13 cellular contexts compared by ENCODE assay signal in the genomic region with DNA sequence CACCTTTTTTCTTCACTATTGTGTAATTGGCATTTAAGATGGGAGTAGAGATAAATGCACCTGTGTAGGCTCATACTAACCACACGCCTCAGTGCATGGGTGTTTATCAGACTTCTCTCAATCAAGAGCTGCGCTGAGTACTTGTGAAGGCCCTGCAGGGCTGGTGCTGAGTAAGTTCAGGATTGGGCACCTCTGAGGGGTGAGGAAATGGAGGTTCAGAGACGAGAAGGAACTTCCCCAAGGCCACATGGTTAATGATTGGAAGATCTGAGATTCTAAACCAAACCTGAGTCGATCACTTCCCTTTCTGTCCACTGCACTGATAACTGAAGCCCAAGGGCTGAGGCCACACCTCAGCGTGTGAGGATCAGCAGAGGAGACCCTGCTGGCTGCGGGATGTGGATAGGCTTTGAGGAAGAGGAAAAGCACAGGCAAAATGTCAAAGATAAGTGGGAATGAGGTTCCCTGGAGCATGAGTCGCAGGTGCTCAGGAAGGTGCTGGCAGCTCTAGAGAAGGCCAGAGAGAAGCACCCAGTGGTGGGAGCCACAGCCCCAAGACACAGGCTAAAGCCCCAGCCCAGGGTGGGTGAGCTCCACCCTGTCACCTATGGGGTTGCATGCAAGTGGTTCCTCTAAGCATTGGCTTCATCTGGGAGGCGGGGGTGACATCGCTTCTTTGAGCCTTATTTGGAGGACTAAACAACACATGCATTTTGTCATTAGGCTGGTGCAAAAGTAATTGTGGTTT. TPM values are rescaled to one million over a fixed set of nuclear protein-coding genes. Genes with fewer than 3 reads are reported as not detected.
DNase-seq lines count a peak whose midpoint lies in the region; ATAC-seq, FAIRE-seq and TF ChIP-seq lines count a peak whose summit lies in the region.
"Had no signal": no experiment of that assay in that cellular context is flagged by ENCODE, and none has a peak within 500 bp of the region (broad histone marks: within the 10 kb centered on the region; RNA-seq: fewer than 3 reads in every experiment).

No MANE protein-coding gene starts in this region.

- no peaks in the 10 kb centered on the region for H3K36me3 ChIP-seq in sigmoid colon
- no peaks in the 10 kb centered on the region for H3K36me3 ChIP-seq in uterus
- H3K36me3 ChIP-seq: cardiac muscle cell, left lung had no signal

- H3K4me1 ChIP-seq in sigmoid colon = no peaks in the 10 kb centered on the region
- H3K4me1 ChIP-seq in uterus = no peaks in the 10 kb centered on the region
- H3K4me1 ChIP-seq in right cardiac atrium (ENCODE audit: control insufficient read depth, insufficient read depth, low read length) = no peaks in the 10 kb centered on the region
- H3K4me1 ChIP-seq: left lung had no signal

- intact Hi-C loops in sigmoid colon (cut with DNase I) = no loop called here
- intact Hi-C loops in uterus (cut with DNase I; ENCODE audit: low total_unique reads) = no loop called here
- intact Hi-C loops in right cardiac atrium (cut with DNase I) = no loop called here

- WGBS in sigmoid colon, 2 donors = 71 to 76% methylated on average over 9 of the region's 9 CpGs
- 79% methylated on average over 9 of the region's 9 CpGs for WGBS in right cardiac atrium

- no peak for TF ChIP-seq POLR2A in sigmoid colon (IDR thresholded peaks at IDR 0.05)
- TF ChIP-seq POLR2A in uterus (IDR thresholded peaks at IDR 0.05) = no peak

- no peak for TF ChIP-seq CTCF in sigmoid colon (IDR thresholded peaks at IDR 0.05)
- TF ChIP-seq CTCF in uterus (IDR thresholded peaks at IDR 0.05) = no peak

- no peaks in the 10 kb centered on the region for H3K9me3 ChIP-seq in sigmoid colon
- no peaks in the 10 kb centered on the region for H3K9me3 ChIP-seq in uterus
- H3K9me3 ChIP-seq in right cardiac atrium (ENCODE audit: control insufficient read depth, low read length) = no peaks in the 10 kb centered on the region
- H3K9me3 ChIP-seq: left lung had no signal

- H3K27ac ChIP-seq in sigmoid colon = no peak overlapping the region
- H3K27ac ChIP-seq in uterus = no peak overlapping the region
- no peak overlapping the region for H3K27ac ChIP-seq in right cardiac atrium (ENCODE audit: low read length)
- H3K27ac ChIP-seq: cardiac muscle cell, left lung had no signal

- ATAC-seq in GM19397 (IDR thresholded peaks at IDR 0.05; ENCODE audit: unreplicated experiment) (peak; percentile 96), HG02884 (IDR thresholded peaks at IDR 0.05; ENCODE audit: unreplicated experiment) (peak; percentile 89), HG03571 (IDR thresholded peaks at IDR 0.05; ENCODE audit: unreplicated experiment) (peak; percentile 99), right cardiac atrium (no peak)
- ATAC-seq: left lung had no signal

- FAIRE-seq in GM18507 (lab: Jason Lieb, UNC) = peak; percentile 100

- H3K27me3 ChIP-seq in sigmoid colon (no peaks in the 10 kb centered on the region), uterus (no peaks in the 10 kb centered on the region), right cardiac atrium (ENCODE audit: control insufficient read depth, insufficient read depth) (no peaks in the 10 kb centered on the region)
- H3K27me3 ChIP-seq: cardiac muscle cell, left lung had no signal

- DNase-seq in GM18507 (ENCODE audit: extremely low spot score, insufficient read length, low read depth) = peak; percentile 58
- no peak for DNase-seq in NCI-H82 (lab: John Stamatoyannopoulos, UW)
- DNase-seq in sigmoid colon = no peak
- no peak for DNase-seq in uterus
- no peak for DNase-seq in right cardiac atrium
- DNase-seq: CD8-positive, alpha-beta memory T cell; KG1; left lung; NCI-H526 had no signal

- TF ChIP-seq EP300 in sigmoid colon (IDR thresholded peaks at IDR 0.05) = no peak

- H3K4me3 ChIP-seq in sigmoid colon (no peak overlapping the region), uterus (no peak overlapping the region), right cardiac atrium (ENCODE audit: low read length) (no peak overlapping the region)
- H3K4me3 ChIP-seq: cardiac muscle cell, left lung had no signal

RNA-seq across cellular contexts. Expression of gene GJB6, which starts 32.3 kb away (rescaled TPM):
- total RNA-seq in sigmoid colon (not detected), uterus (under 1 TPM in 1 of 4 donors, not detected in 3; 0.41 TPM), right cardiac atrium (not detected)
- polyA plus RNA-seq in sigmoid colon (under 1 TPM in 1 of 3 donors, not detected in 2; 0.32 TPM), right cardiac atrium (0.05 TPM)
- total RNA-seq: cardiac muscle cell had no signal
- polyA plus RNA-seq: cardiac muscle cell; CD8-positive, alpha-beta memory T cell had no signal

Comparison
In these comparisons a context has a peak if more than half of its experiments do, and no peak if none do; other contexts are left out.
1. ATAC-seq: peak in GM19397 (single experiment), HG02884 (single experiment) and HG03571 (single experiment); none in right cardiac atrium (0 of 2).